In the genomic region with DNA sequence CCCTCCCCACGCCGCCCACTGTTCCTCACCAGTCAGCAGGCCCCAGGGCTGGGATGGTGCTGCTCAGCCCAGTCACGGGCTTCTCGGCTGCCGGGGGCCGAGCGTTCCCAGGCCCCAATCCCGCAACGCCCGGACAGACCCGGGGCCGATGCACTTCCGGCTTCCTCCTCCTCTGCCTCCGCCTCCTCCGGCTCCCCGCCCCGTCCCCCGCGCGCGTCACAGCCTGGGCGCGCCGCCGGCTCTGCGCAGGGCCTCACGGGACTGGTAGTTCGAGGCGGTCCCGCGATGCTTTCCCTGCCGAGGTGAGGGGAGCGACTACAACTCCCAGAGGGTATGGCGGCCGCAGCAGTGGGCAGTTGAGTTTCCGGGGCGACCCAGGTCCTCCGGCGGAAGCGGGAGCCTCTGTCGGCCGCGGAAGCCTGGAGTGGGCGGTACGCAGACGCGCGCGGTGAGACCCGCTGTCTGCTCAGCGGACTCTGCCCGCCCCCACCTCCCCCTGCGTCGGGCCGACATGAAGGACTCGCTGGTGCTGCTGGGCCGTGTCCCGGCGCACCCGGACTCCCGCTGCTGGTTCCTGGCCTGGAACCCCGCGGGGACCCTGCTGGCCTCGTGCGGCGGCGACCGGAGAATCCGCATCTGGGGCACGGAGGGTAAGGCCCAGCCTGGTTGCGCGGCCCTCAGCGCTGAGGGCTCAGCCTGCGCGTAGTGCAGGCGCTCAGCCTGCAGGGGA, we compare ENCODE assay signal across 7 cellular contexts.
A peak's percentile ranks its signal among the peaks of the same experiment; 100 is the strongest.
DNase-seq lines count a peak whose midpoint lies in the region; ATAC-seq and TF ChIP-seq lines count a peak whose summit lies in the region.

A gene (plus strand): TSS at position 386 of the 730 bp plus-strand sequence. CDS start 126 bp downstream, at position 512.
A gene with protein sequence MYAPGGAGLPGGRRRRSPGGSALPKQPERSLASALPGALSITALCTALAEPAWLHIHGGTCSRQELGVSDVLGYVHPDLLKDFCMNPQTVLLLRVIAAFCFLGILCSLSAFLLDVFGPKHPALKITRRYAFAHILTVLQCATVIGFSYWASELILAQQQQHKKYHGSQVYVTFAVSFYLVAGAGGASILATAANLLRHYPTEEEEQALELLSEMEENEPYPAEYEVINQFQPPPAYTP (minus strand): TSS at position 158 of the 730 bp plus-strand sequence. CDS start 616 bp downstream, outside the sequence.

- TF ChIP-seq CTCF in retinal pigment epithelial cell (conservative IDR thresholded peaks at IDR 0.05; ENCODE audit: low read depth, low read length): peak; percentile 48

- ATAC-seq in GM18508 (IDR thresholded peaks at IDR 0.05; ENCODE audit: insufficient read depth, unreplicated experiment) (peak; percentile 75), HG03025 (IDR thresholded peaks at IDR 0.05; ENCODE audit: low FRiP score, unreplicated experiment) (peak; percentile 80)

- DNase-seq in NCI-H2081 (lab: John Stamatoyannopoulos, UW): peak; percentile 96 to 98
- DNase-seq in T1000 (lab: John Stamatoyannopoulos, UW): peak; percentile 95
- DNase-seq in astrocyte of the hippocampus (ENCODE audit: low read depth, low spot score): peak; percentile 100
- DNase-seq in hippocampal formation (lab: John Stamatoyannopoulos, UW): peak; percentile 98
- DNase-seq in retinal pigment epithelial cell (ENCODE audit: low read depth): peak; percentile 91

- H3K4me3 ChIP-seq in retinal pigment epithelial cell (ENCODE audit: low read length): peak within 1 kb of the TSS; percentile 90

Comparison
In these comparisons a context has a peak if more than half of its experiments do, and no peak if none do; other contexts are left out.
1. Peak in every context shown above with its lines: DNase-seq, ATAC-seq and H3K4me3 ChIP-seq.